Comparison of ENCODE assay signal across 8 cellular contexts in genomic region chr9:117073539-117074336, GRCh38.
DNase-seq lines count a peak whose midpoint lies in the region; ATAC-seq and TF ChIP-seq lines count a peak whose summit lies in the region.

No MANE protein-coding gene starts in this region.

- TF ChIP-seq CTCF in A673 (conservative IDR thresholded peaks at IDR 0.05; ENCODE audit: low read depth, low read length) (peak; percentile 78), GM12874 (IDR thresholded peaks at IDR 0.05; ENCODE audit: insufficient read depth, low read depth, low read length) (peak; percentile 49; the same call in 1 of the 2 replicates), testis (IDR thresholded peaks at IDR 0.05) (peak in 2 of 3 experiments; percentile 39 to 46)

- H3K4me3 Mint-ChIP-seq in naive thymus-derived CD8-positive, alpha-beta T cell: no peak overlapping the region

- H3K4me1 ChIP-seq in A673 (ENCODE audit: insufficient read depth, low read length, poor library complexity, severe bottlenecking) (no peaks in the 10 kb centered on the region), testis (no peaks in the 10 kb centered on the region)

- intact Hi-C loops in A673 (cut with micrococcal nuclease; ENCODE audit: unreplicated experiment): no loop called here
- intact Hi-C loops in testis (cut with DNase I; ENCODE audit: low total_unique reads): no loop called here

- H3K9me3 Mint-ChIP-seq in naive thymus-derived CD8-positive, alpha-beta T cell: peaks cover 0 to 14% (median 5%) of the 10 kb centered on the region in 9 donors

- peaks cover 4 to 21% (median 8%) of the 10 kb centered on the region in 5 donors for H3K27me3 Mint-ChIP-seq in naive thymus-derived CD8-positive, alpha-beta T cell

- peaks cover 0 to 8% (median 1%) of the 10 kb centered on the region in 3 donors for H3K36me3 Mint-ChIP-seq in naive thymus-derived CD8-positive, alpha-beta T cell

- no peaks in the 10 kb centered on the region for H3K4me1 Mint-ChIP-seq in naive thymus-derived CD8-positive, alpha-beta T cell

- H3K27ac ChIP-seq in A673 (ENCODE audit: low read depth, low read length, poor library complexity, severe bottlenecking) (no peak overlapping the region), testis (no peak overlapping the region)

- peak; percentile 64 for ATAC-seq in esophagus mucosa
- no peak for ATAC-seq in naive thymus-derived CD8-positive, alpha-beta T cell
- ATAC-seq in GM19023 (IDR thresholded peaks at IDR 0.05; ENCODE audit: unreplicated experiment): no peak

- TF ChIP-seq POLR2A in testis (IDR thresholded peaks at IDR 0.05): no peak

- H3K9me3 ChIP-seq in A673 (ENCODE audit: low read depth, low read length, poor library complexity, severe bottlenecking) (no peaks in the 10 kb centered on the region), testis (no peaks in the 10 kb centered on the region)

- POLR2A ChIA-PET in A673 (lab: Charles Lee; ENCODE audit: low non-redundant PET): no interaction called here
- POLR2A ChIA-PET in naive thymus-derived CD8-positive, alpha-beta T cell (lab: Charles Lee): no interaction called here

- no peak overlapping the region for H3K27ac Mint-ChIP-seq in naive thymus-derived CD8-positive, alpha-beta T cell

- CTCF ChIA-PET in A673 (lab: Charles Lee): no interaction called here

- BruUV-seq in A673 (replicated peaks; lab: Mats Ljungman, UMichigan): no TSS peak

- H3K27me3 ChIP-seq in A673 (replicated peaks; ENCODE audit: insufficient read depth, low read depth, low read length, poor library complexity) (peaks cover 20% of the 10 kb centered on the region), testis (no peaks in the 10 kb centered on the region)

- DNase-seq in A673 (ENCODE audit: low spot score) (peak; percentile 66), NCI-H69 (lab: John Stamatoyannopoulos, UW) (peak; percentile 81), testis (peak; percentile 60), 8988T (no peak)
- no peak for DNase-seq in naive thymus-derived CD8-positive, alpha-beta T cell

- H3K36me3 ChIP-seq in A673 (ENCODE audit: insufficient read depth, low read length, poor library complexity, severe bottlenecking): no peaks in the 10 kb centered on the region
- H3K36me3 ChIP-seq in testis (ENCODE audit: low read depth, missing control alignments): no peaks in the 10 kb centered on the region

- 45 to 53% methylated on average over 11 of the region's 11 CpGs for WGBS in testis, 2 donors

- H3K4me3 ChIP-seq in A673 (ENCODE audit: low read depth, low read length, poor library complexity, severe bottlenecking) (no peak overlapping the region), testis (no peak overlapping the region)

Comparison
In these comparisons a context has a peak if more than half of its experiments do, and no peak if none do; other contexts are left out.
1. DNase-seq: peak in A673 (single experiment), NCI-H69 (single experiment) and testis (single experiment); none in naive thymus-derived CD8-positive, alpha-beta T cell (0 of 10) and 8988T (single experiment).
2. Peak in every context shown above with its lines, with median percentiles within 50 percentile points of each other: CTCF ChIP-seq.